Comparison of ENCODE assay signal across 19 cellular contexts in the genomic region with DNA sequence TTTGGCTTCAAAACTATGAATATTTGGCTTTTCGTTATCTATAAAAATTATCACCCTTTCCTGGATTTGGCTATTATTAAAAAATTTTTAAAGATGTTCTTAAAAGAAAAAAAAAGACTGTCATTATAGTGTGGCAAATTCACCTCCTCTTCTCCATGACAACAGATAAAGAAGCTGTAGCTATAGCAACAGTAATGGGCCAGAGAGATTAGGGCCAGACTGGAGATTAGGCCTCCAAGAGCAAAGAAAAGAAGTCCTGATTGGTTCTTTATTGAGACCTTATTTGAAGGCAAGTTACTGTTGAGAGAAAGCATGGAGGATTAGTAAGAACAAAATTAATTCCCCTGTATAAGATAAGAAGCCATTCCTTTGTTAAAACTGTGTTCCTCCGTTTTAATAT.
DNase-seq lines count a peak whose midpoint lies in the region; ATAC-seq and TF ChIP-seq lines count a peak whose summit lies in the region.
"Had no signal": no experiment of that assay in that cellular context is flagged by ENCODE, and none has a peak within 500 bp of the region (broad histone marks: within the 10 kb centered on the region; RNA-seq: fewer than 3 reads in every experiment).

No MANE protein-coding gene starts in this region.

- TF ChIP-seq EP300 in SK-N-SH (IDR thresholded peaks at IDR 0.05; ENCODE audit: borderline replicate concordance in 1 of 2, low read depth in 1 of 2, low read length in 1 of 2): no peak

- H2AFZ ChIP-seq in SK-N-SH (ENCODE audit: low read depth): no peak overlapping the region

- peaks cover 13% of the 10 kb centered on the region for H3K27me3 Mint-ChIP-seq in mesothelial cell of epicardium (ENCODE audit: low read depth)

- TF ChIP-seq CTCF in SK-N-SH (IDR thresholded peaks at IDR 0.05): no peak
- TF ChIP-seq CTCF in mesothelial cell of epicardium (IDR thresholded peaks at IDR 0.05; ENCODE audit: unreplicated experiment): no peak

- CTCF ChIA-PET in SK-N-SH (lab: Yijun Ruan, JAX): interaction anchor here (0.6 to 1.6 kb wide), 5 partner anchors 9 to 25 kb away, joined by 3 to 5 read pairs (median 3); no protein-coding TSS in a partner anchor

- H3K9ac ChIP-seq in SK-N-SH: no peak overlapping the region

- H3K27ac ChIP-seq in SK-N-SH (ENCODE audit: low read depth in 2 of 2, low read length in 1 of 2): no peak overlapping the region
- H3K27ac ChIP-seq: SJSA1 had no signal

- H3K9me3 Mint-ChIP-seq in mesothelial cell of epicardium: no peaks in the 10 kb centered on the region

- no peak overlapping the region for H3K4me2 ChIP-seq in SK-N-SH

- H3K4me1 ChIP-seq in SK-N-SH (ENCODE audit: control insufficient read depth in 1 of 2, insufficient read depth in 2 of 2, low read depth in 1 of 2, low read length in 1 of 2): no peaks in the 10 kb centered on the region
- H3K4me1 ChIP-seq: SJSA1 had no signal

- WGBS in SK-N-SH (ENCODE audit: low lambda C conversion rate): 24% methylated on average over 2 of the region's 2 CpGs

- ATAC-seq in SK-N-SH treated with all-trans-retinoic acid at 6 μM for 48 hours: no peak
- ATAC-seq in HG03280 (IDR thresholded peaks at IDR 0.05; ENCODE audit: unreplicated experiment): no peak
- ATAC-seq: HepG2 had no signal

- no peaks in the 10 kb centered on the region for H3K9me2 ChIP-seq in SK-N-SH

- no peak overlapping the region for H3K4me3 ChIP-seq in SK-N-SH (ENCODE audit: low read depth in 2 of 2, low read length in 1 of 2)
- H3K4me3 ChIP-seq: SJSA1 had no signal

- no peaks in the 10 kb centered on the region for H3K36me3 Mint-ChIP-seq in mesothelial cell of epicardium

- H3K79me2 ChIP-seq in SK-N-SH (ENCODE audit: insufficient read depth): no peaks in the 10 kb centered on the region

- no peaks in the 10 kb centered on the region for H3K27me3 ChIP-seq in SK-N-SH (ENCODE audit: insufficient read depth)
- H3K27me3 ChIP-seq: SJSA1 had no signal

- H3K9me3 ChIP-seq in SK-N-SH: no peaks in the 10 kb centered on the region

- no peaks in the 10 kb centered on the region for H3K36me3 ChIP-seq in SK-N-SH (replicated peaks in 1 of 2; ENCODE audit: control insufficient read depth in 1 of 2, insufficient read depth in 2 of 2, low read length in 1 of 2)
- H3K36me3 ChIP-seq: SJSA1 had no signal

- no peaks in the 10 kb centered on the region for H3K4me1 Mint-ChIP-seq in mesothelial cell of epicardium

- no peak for TF ChIP-seq RAD21 in SK-N-SH (IDR thresholded peaks at IDR 0.05; ENCODE audit: low read length)

- no peak overlapping the region for H3K4me3 Mint-ChIP-seq in mesothelial cell of epicardium

- no peaks in the 10 kb centered on the region for H3F3A ChIP-seq in SK-N-SH (replicated peaks; ENCODE audit: insufficient read depth)

- no peaks in the 10 kb centered on the region for H4K20me1 ChIP-seq in SK-N-SH (ENCODE audit: insufficient read depth)

- no peak overlapping the region for H3K27ac Mint-ChIP-seq in mesothelial cell of epicardium

- peak; percentile 2 for DNase-seq in SK-N-SH
- peak; percentile 4 for DNase-seq in OCI-M1 (lab: John Stamatoyannopoulos, UW)
- peak; percentile 16 for DNase-seq in iPS-NIHi7 (ENCODE audit: extremely low spot score)
- no peak for DNase-seq in NK-92 (lab: John Stamatoyannopoulos, UW; ENCODE audit: unreplicated experiment)
- no peak for DNase-seq in mesothelial cell of epicardium (ENCODE audit: low spot score in 2 of 2, unreplicated experiment in 2 of 2)
- DNase-seq: Calu3; Kasumi-1; NCI-H1092 treated with DMSO at 0.1 percent for 48 hours; NCI-H1436; NCI-H187; NCI-H2081 treated with DMSO at 0.1 percent for 48 hours; NCI-H526; NK-92 treated with Interleukin-12 subunit alpha and Interleukin-12 subunit beta, amount 100 ng/mL, for 24 hours; Right ventricle myocardium superior; RPMI8226 had no signal

- POLR2A ChIA-PET in SK-N-SH (lab: Yijun Ruan, JAX): no interaction called here

TF ChIP-seq in SK-N-SH, 30 proteins besides CTCF, POLR2A, EP300 and RAD21 (continues in another document):
- TF ChIP-seq SIN3A (IDR thresholded peaks at IDR 0.05; ENCODE audit: borderline replicate concordance, low read depth, low read length): no peak
- TF ChIP-seq POLR2AphosphoS5 (IDR thresholded peaks at IDR 0.05; ENCODE audit: low read depth, low read length): no peak
- TF ChIP-seq, protein P1, sequence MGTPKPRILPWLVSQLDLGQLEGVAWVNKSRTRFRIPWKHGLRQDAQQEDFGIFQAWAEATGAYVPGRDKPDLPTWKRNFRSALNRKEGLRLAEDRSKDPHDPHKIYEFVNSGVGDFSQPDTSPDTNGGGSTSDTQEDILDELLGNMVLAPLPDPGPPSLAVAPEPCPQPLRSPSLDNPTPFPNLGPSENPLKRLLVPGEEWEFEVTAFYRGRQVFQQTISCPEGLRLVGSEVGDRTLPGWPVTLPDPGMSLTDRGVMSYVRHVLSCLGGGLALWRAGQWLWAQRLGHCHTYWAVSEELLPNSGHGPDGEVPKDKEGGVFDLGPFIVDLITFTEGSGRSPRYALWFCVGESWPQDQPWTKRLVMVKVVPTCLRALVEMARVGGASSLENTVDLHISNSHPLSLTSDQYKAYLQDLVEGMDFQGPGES (IDR thresholded peaks at IDR 0.05; ENCODE audit: low read depth, low read length): no peak
- no peak for TF ChIP-seq TCF12 (IDR thresholded peaks at IDR 0.05)
- no peak for TF ChIP-seq CHD2 (IDR thresholded peaks at IDR 0.05; ENCODE audit: low read length, partially characterized antibody)
- no peak for TF ChIP-seq NRF1 (IDR thresholded peaks at IDR 0.05; ENCODE audit: low read depth, low read length)
- TF ChIP-seq MAX (IDR thresholded peaks at IDR 0.05; ENCODE audit: low read depth): no peak
- TF ChIP-seq, protein P2, sequence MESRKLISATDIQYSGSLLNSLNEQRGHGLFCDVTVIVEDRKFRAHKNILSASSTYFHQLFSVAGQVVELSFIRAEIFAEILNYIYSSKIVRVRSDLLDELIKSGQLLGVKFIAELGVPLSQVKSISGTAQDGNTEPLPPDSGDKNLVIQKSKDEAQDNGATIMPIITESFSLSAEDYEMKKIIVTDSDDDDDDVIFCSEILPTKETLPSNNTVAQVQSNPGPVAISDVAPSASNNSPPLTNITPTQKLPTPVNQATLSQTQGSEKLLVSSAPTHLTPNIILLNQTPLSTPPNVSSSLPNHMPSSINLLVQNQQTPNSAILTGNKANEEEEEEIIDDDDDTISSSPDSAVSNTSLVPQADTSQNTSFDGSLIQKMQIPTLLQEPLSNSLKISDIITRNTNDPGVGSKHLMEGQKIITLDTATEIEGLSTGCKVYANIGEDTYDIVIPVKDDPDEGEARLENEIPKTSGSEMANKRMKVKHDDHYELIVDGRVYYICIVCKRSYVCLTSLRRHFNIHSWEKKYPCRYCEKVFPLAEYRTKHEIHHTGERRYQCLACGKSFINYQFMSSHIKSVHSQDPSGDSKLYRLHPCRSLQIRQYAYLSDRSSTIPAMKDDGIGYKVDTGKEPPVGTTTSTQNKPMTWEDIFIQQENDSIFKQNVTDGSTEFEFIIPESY (IDR thresholded peaks at IDR 0.05; ENCODE audit: borderline replicate concordance, low read depth): no peak
- TF ChIP-seq TAF1 (IDR thresholded peaks at IDR 0.05; ENCODE audit: borderline replicate concordance, low read depth, low read length): no peak
- TF ChIP-seq MXI1 (IDR thresholded peaks at IDR 0.05; ENCODE audit: low read depth, low read length): no peak

TF ChIP-seq in SK-N-SH treated with all-trans-retinoic acid at 6 μM for 48 hours, 23 proteins besides CTCF, POLR2A, EP300 and RAD21 (continues in another document):
- no peak for TF ChIP-seq ISL1 (CRISPR knock-in tag; IDR thresholded peaks at IDR 0.05)
- no peak for TF ChIP-seq BACH2 (CRISPR knock-in tag; IDR thresholded peaks at IDR 0.05; ENCODE audit: borderline replicate concordance)
- no peak for TF ChIP-seq PPARA (CRISPR knock-in tag; IDR thresholded peaks at IDR 0.05; ENCODE audit: borderline replicate concordance)
- TF ChIP-seq CSDC2 (CRISPR knock-in tag; IDR thresholded peaks at IDR 0.05): no peak
- TF ChIP-seq SNAI2 (CRISPR knock-in tag; IDR thresholded peaks at IDR 0.05): no peak
- no peak for TF ChIP-seq GLIS3 (CRISPR knock-in tag; IDR thresholded peaks at IDR 0.05)
- TF ChIP-seq TOX (CRISPR knock-in tag; IDR thresholded peaks at IDR 0.05; ENCODE audit: borderline replicate concordance): no peak
- no peak for TF ChIP-seq ESRRG (CRISPR knock-in tag; IDR thresholded peaks at IDR 0.05)
- no peak for TF ChIP-seq ARNTL (CRISPR knock-in tag; IDR thresholded peaks at IDR 0.05; ENCODE audit: borderline replicate concordance, low read depth)
- TF ChIP-seq CSRNP3 (CRISPR knock-in tag; IDR thresholded peaks at IDR 0.05): no peak
- no peak for TF ChIP-seq ZFP30 (CRISPR knock-in tag; IDR thresholded peaks at IDR 0.05)
- TF ChIP-seq, protein P3, sequence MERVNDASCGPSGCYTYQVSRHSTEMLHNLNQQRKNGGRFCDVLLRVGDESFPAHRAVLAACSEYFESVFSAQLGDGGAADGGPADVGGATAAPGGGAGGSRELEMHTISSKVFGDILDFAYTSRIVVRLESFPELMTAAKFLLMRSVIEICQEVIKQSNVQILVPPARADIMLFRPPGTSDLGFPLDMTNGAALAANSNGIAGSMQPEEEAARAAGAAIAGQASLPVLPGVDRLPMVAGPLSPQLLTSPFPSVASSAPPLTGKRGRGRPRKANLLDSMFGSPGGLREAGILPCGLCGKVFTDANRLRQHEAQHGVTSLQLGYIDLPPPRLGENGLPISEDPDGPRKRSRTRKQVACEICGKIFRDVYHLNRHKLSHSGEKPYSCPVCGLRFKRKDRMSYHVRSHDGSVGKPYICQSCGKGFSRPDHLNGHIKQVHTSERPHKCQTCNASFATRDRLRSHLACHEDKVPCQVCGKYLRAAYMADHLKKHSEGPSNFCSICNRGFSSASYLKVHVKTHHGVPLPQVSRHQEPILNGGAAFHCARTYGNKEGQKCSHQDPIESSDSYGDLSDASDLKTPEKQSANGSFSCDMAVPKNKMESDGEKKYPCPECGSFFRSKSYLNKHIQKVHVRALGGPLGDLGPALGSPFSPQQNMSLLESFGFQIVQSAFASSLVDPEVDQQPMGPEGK (CRISPR knock-in tag; IDR thresholded peaks at IDR 0.05; ENCODE audit: borderline replicate concordance): no peak
- TF ChIP-seq ZC3H10 (CRISPR knock-in tag; IDR thresholded peaks at IDR 0.05): no peak
- no peak for TF ChIP-seq TCF4 (CRISPR knock-in tag; IDR thresholded peaks at IDR 0.05; ENCODE audit: borderline replicate concordance)

Comparison
In these comparisons a context has a peak if more than half of its experiments do, and no peak if none do; other contexts are left out.
1. DNase-seq: peak in SK-N-SH (single experiment), OCI-M1 (single experiment) and iPS-NIHi7 (single experiment); none in NK-92 (single experiment) and mesothelial cell of epicardium (0 of 2).